18 cellular contexts compared by ENCODE assay signal in the genomic region with DNA sequence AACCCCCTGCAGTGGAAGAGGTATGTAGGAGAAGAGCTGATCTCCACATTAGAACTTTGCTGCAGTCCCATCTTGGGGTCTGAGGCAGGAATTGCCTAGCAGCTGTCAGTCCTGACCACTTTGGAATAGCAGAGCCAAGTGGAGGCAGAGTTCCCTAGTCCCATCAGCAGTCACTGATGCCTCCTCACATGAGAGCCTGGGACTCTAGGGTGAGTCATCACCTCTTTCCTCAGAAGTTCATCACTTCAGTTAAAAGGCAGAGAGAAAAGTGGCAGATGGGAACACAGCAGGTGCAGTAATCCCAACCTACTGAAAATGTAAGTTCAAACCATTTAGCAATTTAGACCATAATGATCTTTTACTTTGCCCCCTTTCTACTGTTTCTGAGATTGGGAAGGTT.
DNase-seq lines count a peak whose midpoint lies in the region; ATAC-seq lines count a peak whose summit lies in the region.
"Had no signal": no experiment of that assay in that cellular context is flagged by ENCODE, and none has a peak within 500 bp of the region (broad histone marks: within the 10 kb centered on the region; RNA-seq: fewer than 3 reads in every experiment).

No MANE protein-coding gene starts in this region.

- DNase-seq in DMS 273 (lab: John Stamatoyannopoulos, UW; ENCODE audit: unreplicated experiment), result peak; percentile 89
- peak; percentile 4 for DNase-seq in HK-2 (ENCODE audit: unreplicated experiment)
- peak; percentile 11 for DNase-seq in adipocyte (ENCODE audit: low read depth)
- peak; percentile 31 for DNase-seq in iris pigment epithelial cell (ENCODE audit: low read depth)
- DNase-seq in right cardiac atrium, result no peak
- no peak for DNase-seq in kidney glomerular epithelial cell (lab: John Stamatoyannopoulos, UW)
- no peak for DNase-seq in SKM-1 treated with dmso at 0.1 percent for 144 hours (lab: John Stamatoyannopoulos, UW; ENCODE audit: unreplicated experiment)
- DNase-seq: activated CD8-positive, alpha-beta T cell treated with anti-CD3 and anti-CD28 coated beads for 36 hours; amniotic stem cell; C1 segment of cervical spinal cord; colonic mucosa; erythroblast; hippocampal formation; NCI-H1048; NCI-H345; OCI-M1 had no signal

- no peak overlapping the region for H3K9ac ChIP-seq in adipocyte (ENCODE audit: low read length)

- H3K27ac ChIP-seq in right cardiac atrium (ENCODE audit: low read length), result no peak overlapping the region
- H3K27ac ChIP-seq: colonic mucosa, vagina had no signal

- intact Hi-C loops in right cardiac atrium (cut with DNase I), result no loop called here

- H3K36me3 ChIP-seq in adipocyte (ENCODE audit: control insufficient read depth, insufficient read depth, low read length, severe bottlenecking), result no peaks in the 10 kb centered on the region
- H3K36me3 ChIP-seq: colonic mucosa, vagina had no signal

- H3K9me3 ChIP-seq in adipocyte (ENCODE audit: control insufficient read depth, low read length) (peaks cover 6% of the 10 kb centered on the region), right cardiac atrium (ENCODE audit: control insufficient read depth, low read length) (no peaks in the 10 kb centered on the region)
- H3K9me3 ChIP-seq: colonic mucosa, vagina had no signal

- H3K4me3 ChIP-seq in adipocyte (ENCODE audit: low read length) (no peak overlapping the region), right cardiac atrium (ENCODE audit: low read length) (no peak overlapping the region)
- H3K4me3 ChIP-seq: colonic mucosa, vagina had no signal

- ATAC-seq in right cardiac atrium (no peak), GM21528 (IDR thresholded peaks at IDR 0.05; ENCODE audit: low FRiP score, unreplicated experiment) (no peak)
- ATAC-seq: activated CD8-positive, alpha-beta T cell treated with anti-CD3 and anti-CD28 coated beads for 36 hours had no signal

- H3K27me3 ChIP-seq in adipocyte (replicated peaks; ENCODE audit: control insufficient read depth, insufficient read depth, low read length) (peaks cover 7% of the 10 kb centered on the region), right cardiac atrium (ENCODE audit: control insufficient read depth, insufficient read depth) (no peaks in the 10 kb centered on the region)
- H3K27me3 ChIP-seq: colonic mucosa, vagina had no signal

- peaks cover 3% of the 10 kb centered on the region for H3K4me1 ChIP-seq in adipocyte (ENCODE audit: control insufficient read depth, insufficient read depth, low read length)
- peaks cover 2% of the 10 kb centered on the region for H3K4me1 ChIP-seq in right cardiac atrium (ENCODE audit: control insufficient read depth, insufficient read depth, low read length)
- H3K4me1 ChIP-seq: colonic mucosa, vagina had no signal

Comparison
In these comparisons a context has a peak if more than half of its experiments do, and no peak if none do; other contexts are left out.
1. DNase-seq: peak in DMS 273 (single experiment), HK-2 (single experiment), adipocyte (single experiment) and iris pigment epithelial cell (single experiment); none in right cardiac atrium (0 of 3), kidney glomerular epithelial cell (single experiment) and SKM-1 treated with dmso at 0.1 percent for 144 hours (single experiment).